In the genomic region with DNA sequence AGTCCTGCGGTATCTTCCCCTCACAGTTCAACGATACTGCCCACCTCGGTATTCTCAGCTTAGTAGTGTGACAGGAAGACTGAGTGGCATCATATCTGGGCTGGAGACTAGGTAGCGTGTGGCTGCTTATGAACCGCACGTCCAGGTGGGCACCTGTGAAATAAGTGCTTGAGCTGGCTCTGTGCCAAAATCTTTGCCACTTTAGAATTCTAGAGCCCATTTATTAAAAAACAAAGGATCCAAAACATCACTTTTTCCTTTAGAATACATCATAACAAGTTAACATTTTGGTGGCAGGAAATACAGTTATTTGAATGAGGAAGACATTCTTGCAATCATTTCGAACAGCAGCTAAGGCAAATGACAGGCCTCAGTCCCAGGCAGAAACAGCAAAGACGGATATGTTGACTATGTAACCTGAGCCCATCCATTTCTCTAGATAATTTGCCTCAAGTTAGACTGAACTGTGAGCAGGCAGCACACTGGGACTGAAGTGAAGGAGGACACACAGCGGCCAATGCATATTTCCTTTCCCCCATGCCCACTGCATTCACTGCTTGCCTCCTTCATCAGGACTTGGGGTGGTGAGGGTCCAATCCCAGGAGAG, we compare ENCODE assay signal across 1 cellular context.
TF ChIP-seq lines count a peak whose summit lies in the region.

No MANE protein-coding gene starts in this region.

TF ChIP-seq in HEK293, 187 proteins besides CTCF, POLR2A, EP300 and RAD21 (continued from another document and continues in another):
- TF ChIP-seq BCL11B (tag by site-specific recombination; IDR thresholded peaks at IDR 0.05; ENCODE audit: low read depth) (no peak), ZNF610 (tag by site-specific recombination; IDR thresholded peaks at IDR 0.05; ENCODE audit: borderline replicate concordance) (no peak; the same call in 1 of the 2 replicates), ZNF335 (tag by site-specific recombination; conservative IDR thresholded peaks at IDR 0.05) (peak; percentile 55), ZNF510 (tag by site-specific recombination; IDR thresholded peaks at IDR 0.05; ENCODE audit: insufficient replicate concordance) (peak; percentile 36), ZNF416 (tag by site-specific recombination; IDR thresholded peaks at IDR 0.05) (no peak), ZNF239 (tag by site-specific recombination; IDR thresholded peaks at IDR 0.05) (no peak), ZSCAN30 (tag by site-specific recombination; IDR thresholded peaks at IDR 0.05) (0 out of 2 replicates have a peak, but pooled peaks have one; percentile 20), BCL11A (tag by site-specific recombination; IDR thresholded peaks at IDR 0.05; ENCODE audit: low read depth) (no peak), SP7 (tag by site-specific recombination; IDR thresholded peaks at IDR 0.05) (peak; percentile 60), ZNF214 (tag by site-specific recombination; IDR thresholded peaks at IDR 0.05; ENCODE audit: borderline replicate concordance) (peak; percentile 69; the same call in 1 of the 2 replicates), ZNF792 (tag by site-specific recombination; IDR thresholded peaks at IDR 0.05) (no peak; the same call in 1 of the 2 replicates), KLF16 (tag by site-specific recombination; IDR thresholded peaks at IDR 0.05) (no peak), FEZF1 (tag by site-specific recombination; IDR thresholded peaks at IDR 0.05) (peak; percentile 24; the same call in 1 of the 2 replicates), ZNF48 (tag by site-specific recombination; IDR thresholded peaks at IDR 0.05) (no peak), ZNF600 (tag by site-specific recombination; IDR thresholded peaks at IDR 0.05) (peak; percentile 82), ZFP37 (tag by site-specific recombination; IDR thresholded peaks at IDR 0.05) (no peak), MEIS1 (CRISPR knock-in tag; IDR thresholded peaks at IDR 0.05; ENCODE audit: borderline replicate concordance) (no peak), ZNF555 (tag by site-specific recombination; conservative IDR thresholded peaks at IDR 0.05) (no peak), ZNF184 (tag by site-specific recombination; IDR thresholded peaks at IDR 0.05) (peak; percentile 93), HOXC10 (CRISPR knock-in tag; IDR thresholded peaks at IDR 0.05) (no peak), ZNF560 (tag by site-specific recombination; IDR thresholded peaks at IDR 0.05; ENCODE audit: borderline replicate concordance) (no peak), ZNF354C (tag by site-specific recombination; IDR thresholded peaks at IDR 0.05; ENCODE audit: borderline replicate concordance, low read depth) (no peak), ZNF391 (tag by site-specific recombination; IDR thresholded peaks at IDR 0.05; ENCODE audit: borderline replicate concordance, low read depth) (no peak)
- TF ChIP-seq, protein P1, sequence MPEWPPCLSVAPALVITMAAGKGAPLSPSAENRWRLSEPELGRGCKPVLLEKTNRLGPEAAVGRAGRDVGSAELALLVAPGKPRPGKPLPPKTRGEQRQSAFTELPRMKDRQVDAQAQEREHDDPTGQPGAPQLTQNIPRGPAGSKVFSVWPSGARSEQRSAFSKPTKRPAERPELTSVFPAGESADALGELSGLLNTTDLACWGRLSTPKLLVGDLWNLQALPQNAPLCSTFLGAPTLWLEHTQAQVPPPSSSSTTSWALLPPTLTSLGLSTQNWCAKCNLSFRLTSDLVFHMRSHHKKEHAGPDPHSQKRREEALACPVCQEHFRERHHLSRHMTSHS (tag by site-specific recombination; IDR thresholded peaks at IDR 0.05) = no peak
- TF ChIP-seq, protein P2, sequence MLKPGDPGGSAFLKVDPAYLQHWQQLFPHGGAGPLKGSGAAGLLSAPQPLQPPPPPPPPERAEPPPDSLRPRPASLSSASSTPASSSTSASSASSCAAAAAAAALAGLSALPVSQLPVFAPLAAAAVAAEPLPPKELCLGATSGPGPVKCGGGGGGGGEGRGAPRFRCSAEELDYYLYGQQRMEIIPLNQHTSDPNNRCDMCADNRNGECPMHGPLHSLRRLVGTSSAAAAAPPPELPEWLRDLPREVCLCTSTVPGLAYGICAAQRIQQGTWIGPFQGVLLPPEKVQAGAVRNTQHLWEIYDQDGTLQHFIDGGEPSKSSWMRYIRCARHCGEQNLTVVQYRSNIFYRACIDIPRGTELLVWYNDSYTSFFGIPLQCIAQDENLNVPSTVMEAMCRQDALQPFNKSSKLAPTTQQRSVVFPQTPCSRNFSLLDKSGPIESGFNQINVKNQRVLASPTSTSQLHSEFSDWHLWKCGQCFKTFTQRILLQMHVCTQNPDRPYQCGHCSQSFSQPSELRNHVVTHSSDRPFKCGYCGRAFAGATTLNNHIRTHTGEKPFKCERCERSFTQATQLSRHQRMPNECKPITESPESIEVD (tag by site-specific recombination; IDR thresholded peaks at IDR 0.05) = peak; percentile 44
- TF ChIP-seq, protein P3, sequence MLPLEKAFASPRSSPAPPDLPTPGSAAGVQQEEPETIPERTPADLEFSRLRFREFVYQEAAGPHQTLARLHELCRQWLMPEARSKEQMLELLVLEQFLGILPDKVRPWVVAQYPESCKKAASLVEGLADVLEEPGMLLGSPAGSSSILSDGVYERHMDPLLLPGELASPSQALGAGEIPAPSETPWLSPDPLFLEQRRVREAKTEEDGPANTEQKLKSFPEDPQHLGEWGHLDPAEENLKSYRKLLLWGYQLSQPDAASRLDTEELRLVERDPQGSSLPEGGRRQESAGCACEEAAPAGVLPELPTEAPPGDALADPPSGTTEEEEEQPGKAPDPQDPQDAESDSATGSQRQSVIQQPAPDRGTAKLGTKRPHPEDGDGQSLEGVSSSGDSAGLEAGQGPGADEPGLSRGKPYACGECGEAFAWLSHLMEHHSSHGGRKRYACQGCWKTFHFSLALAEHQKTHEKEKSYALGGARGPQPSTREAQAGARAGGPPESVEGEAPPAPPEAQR (tag by site-specific recombination; IDR thresholded peaks at IDR 0.05) = no peak
- TF ChIP-seq, protein P4, sequence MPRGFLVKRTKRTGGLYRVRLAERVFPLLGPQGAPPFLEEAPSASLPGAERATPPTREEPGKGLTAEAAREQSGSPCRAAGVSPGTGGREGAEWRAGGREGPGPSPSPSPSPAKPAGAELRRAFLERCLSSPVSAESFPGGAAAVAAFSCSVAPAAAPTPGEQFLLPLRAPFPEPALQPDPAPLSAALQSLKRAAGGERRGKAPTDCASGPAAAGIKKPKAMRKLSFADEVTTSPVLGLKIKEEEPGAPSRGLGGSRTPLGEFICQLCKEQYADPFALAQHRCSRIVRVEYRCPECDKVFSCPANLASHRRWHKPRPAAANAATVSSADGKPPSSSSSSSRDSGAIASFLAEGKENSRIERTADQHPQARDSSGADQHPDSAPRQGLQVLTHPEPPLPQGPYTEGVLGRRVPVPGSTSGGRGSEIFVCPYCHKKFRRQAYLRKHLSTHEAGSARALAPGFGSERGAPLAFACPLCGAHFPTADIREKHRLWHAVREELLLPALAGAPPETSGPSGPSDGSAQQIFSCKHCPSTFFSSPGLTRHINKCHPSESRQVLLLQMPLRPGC (tag by site-specific recombination; IDR thresholded peaks at IDR 0.05) = 0 out of 2 replicates have a peak, but pooled peaks have one; percentile 26
- TF ChIP-seq, protein P5, sequence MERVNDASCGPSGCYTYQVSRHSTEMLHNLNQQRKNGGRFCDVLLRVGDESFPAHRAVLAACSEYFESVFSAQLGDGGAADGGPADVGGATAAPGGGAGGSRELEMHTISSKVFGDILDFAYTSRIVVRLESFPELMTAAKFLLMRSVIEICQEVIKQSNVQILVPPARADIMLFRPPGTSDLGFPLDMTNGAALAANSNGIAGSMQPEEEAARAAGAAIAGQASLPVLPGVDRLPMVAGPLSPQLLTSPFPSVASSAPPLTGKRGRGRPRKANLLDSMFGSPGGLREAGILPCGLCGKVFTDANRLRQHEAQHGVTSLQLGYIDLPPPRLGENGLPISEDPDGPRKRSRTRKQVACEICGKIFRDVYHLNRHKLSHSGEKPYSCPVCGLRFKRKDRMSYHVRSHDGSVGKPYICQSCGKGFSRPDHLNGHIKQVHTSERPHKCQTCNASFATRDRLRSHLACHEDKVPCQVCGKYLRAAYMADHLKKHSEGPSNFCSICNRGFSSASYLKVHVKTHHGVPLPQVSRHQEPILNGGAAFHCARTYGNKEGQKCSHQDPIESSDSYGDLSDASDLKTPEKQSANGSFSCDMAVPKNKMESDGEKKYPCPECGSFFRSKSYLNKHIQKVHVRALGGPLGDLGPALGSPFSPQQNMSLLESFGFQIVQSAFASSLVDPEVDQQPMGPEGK (tag by site-specific recombination; IDR thresholded peaks at IDR 0.05) = no peak
- TF ChIP-seq, protein P6, sequence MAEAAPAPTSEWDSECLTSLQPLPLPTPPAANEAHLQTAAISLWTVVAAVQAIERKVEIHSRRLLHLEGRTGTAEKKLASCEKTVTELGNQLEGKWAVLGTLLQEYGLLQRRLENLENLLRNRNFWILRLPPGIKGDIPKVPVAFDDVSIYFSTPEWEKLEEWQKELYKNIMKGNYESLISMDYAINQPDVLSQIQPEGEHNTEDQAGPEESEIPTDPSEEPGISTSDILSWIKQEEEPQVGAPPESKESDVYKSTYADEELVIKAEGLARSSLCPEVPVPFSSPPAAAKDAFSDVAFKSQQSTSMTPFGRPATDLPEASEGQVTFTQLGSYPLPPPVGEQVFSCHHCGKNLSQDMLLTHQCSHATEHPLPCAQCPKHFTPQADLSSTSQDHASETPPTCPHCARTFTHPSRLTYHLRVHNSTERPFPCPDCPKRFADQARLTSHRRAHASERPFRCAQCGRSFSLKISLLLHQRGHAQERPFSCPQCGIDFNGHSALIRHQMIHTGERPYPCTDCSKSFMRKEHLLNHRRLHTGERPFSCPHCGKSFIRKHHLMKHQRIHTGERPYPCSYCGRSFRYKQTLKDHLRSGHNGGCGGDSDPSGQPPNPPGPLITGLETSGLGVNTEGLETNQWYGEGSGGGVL (tag by site-specific recombination; IDR thresholded peaks at IDR 0.05) = no peak
- TF ChIP-seq, protein P7, sequence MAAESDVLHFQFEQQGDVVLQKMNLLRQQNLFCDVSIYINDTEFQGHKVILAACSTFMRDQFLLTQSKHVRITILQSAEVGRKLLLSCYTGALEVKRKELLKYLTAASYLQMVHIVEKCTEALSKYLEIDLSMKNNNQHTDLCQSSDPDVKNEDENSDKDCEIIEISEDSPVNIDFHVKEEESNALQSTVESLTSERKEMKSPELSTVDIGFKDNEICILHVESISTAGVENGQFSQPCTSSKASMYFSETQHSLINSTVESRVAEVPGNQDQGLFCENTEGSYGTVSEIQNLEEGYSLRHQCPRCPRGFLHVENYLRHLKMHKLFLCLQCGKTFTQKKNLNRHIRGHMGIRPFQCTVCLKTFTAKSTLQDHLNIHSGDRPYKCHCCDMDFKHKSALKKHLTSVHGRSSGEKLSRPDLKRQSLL (tag by site-specific recombination; IDR thresholded peaks at IDR 0.05) = peak; percentile 30; the same call in 1 of the 2 replicates
- TF ChIP-seq, protein P8, sequence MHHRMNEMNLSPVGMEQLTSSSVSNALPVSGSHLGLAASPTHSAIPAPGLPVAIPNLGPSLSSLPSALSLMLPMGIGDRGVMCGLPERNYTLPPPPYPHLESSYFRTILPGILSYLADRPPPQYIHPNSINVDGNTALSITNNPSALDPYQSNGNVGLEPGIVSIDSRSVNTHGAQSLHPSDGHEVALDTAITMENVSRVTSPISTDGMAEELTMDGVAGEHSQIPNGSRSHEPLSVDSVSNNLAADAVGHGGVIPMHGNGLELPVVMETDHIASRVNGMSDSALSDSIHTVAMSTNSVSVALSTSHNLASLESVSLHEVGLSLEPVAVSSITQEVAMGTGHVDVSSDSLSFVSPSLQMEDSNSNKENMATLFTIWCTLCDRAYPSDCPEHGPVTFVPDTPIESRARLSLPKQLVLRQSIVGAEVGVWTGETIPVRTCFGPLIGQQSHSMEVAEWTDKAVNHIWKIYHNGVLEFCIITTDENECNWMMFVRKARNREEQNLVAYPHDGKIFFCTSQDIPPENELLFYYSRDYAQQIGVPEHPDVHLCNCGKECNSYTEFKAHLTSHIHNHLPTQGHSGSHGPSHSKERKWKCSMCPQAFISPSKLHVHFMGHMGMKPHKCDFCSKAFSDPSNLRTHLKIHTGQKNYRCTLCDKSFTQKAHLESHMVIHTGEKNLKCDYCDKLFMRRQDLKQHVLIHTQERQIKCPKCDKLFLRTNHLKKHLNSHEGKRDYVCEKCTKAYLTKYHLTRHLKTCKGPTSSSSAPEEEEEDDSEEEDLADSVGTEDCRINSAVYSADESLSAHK (tag by site-specific recombination; IDR thresholded peaks at IDR 0.05) = no peak
- TF ChIP-seq, protein P9, sequence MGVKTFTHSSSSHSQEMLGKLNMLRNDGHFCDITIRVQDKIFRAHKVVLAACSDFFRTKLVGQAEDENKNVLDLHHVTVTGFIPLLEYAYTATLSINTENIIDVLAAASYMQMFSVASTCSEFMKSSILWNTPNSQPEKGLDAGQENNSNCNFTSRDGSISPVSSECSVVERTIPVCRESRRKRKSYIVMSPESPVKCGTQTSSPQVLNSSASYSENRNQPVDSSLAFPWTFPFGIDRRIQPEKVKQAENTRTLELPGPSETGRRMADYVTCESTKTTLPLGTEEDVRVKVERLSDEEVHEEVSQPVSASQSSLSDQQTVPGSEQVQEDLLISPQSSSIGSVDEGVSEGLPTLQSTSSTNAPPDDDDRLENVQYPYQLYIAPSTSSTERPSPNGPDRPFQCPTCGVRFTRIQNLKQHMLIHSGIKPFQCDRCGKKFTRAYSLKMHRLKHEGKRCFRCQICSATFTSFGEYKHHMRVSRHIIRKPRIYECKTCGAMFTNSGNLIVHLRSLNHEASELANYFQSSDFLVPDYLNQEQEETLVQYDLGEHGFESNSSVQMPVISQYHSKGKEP (tag by site-specific recombination; IDR thresholded peaks at IDR 0.05) = peak; percentile 63
- TF ChIP-seq, protein P10, sequence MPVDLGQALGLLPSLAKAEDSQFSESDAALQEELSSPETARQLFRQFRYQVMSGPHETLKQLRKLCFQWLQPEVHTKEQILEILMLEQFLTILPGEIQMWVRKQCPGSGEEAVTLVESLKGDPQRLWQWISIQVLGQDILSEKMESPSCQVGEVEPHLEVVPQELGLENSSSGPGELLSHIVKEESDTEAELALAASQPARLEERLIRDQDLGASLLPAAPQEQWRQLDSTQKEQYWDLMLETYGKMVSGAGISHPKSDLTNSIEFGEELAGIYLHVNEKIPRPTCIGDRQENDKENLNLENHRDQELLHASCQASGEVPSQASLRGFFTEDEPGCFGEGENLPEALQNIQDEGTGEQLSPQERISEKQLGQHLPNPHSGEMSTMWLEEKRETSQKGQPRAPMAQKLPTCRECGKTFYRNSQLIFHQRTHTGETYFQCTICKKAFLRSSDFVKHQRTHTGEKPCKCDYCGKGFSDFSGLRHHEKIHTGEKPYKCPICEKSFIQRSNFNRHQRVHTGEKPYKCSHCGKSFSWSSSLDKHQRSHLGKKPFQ (tag by site-specific recombination; IDR thresholded peaks at IDR 0.05) = peak; percentile 99
